3 cellular contexts compared by ENCODE assay signal in the genomic region with DNA sequence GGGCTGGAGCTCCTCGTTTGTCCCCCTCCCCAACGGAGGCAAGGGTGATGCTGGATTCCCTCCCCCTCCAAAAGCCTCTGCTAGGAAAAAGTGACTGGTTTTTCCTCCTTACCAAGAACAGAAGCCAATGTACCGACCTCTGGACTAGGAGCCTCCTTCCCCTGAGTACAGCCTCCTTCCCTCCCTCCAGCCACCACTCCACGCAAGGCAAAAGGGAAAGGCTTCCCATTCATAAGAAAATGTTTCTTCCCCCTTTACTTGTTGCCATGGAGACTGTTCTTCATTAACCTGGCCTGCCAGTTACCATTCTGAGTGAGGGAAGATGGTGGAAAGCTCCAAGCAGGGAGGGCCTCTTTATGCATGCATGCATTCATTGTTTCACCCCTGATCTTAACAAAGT.
TF ChIP-seq lines count a peak whose summit lies in the region.

No MANE protein-coding gene starts in this region.

TF ChIP-seq in GM23338, 12 proteins besides CTCF, POLR2A, EP300 and RAD21 (continues in another document):
- TF ChIP-seq, protein P1, sequence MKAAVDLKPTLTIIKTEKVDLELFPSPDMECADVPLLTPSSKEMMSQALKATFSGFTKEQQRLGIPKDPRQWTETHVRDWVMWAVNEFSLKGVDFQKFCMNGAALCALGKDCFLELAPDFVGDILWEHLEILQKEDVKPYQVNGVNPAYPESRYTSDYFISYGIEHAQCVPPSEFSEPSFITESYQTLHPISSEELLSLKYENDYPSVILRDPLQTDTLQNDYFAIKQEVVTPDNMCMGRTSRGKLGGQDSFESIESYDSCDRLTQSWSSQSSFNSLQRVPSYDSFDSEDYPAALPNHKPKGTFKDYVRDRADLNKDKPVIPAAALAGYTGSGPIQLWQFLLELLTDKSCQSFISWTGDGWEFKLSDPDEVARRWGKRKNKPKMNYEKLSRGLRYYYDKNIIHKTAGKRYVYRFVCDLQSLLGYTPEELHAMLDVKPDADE (IDR thresholded peaks at IDR 0.05) = no peak
- TF ChIP-seq, protein P2, sequence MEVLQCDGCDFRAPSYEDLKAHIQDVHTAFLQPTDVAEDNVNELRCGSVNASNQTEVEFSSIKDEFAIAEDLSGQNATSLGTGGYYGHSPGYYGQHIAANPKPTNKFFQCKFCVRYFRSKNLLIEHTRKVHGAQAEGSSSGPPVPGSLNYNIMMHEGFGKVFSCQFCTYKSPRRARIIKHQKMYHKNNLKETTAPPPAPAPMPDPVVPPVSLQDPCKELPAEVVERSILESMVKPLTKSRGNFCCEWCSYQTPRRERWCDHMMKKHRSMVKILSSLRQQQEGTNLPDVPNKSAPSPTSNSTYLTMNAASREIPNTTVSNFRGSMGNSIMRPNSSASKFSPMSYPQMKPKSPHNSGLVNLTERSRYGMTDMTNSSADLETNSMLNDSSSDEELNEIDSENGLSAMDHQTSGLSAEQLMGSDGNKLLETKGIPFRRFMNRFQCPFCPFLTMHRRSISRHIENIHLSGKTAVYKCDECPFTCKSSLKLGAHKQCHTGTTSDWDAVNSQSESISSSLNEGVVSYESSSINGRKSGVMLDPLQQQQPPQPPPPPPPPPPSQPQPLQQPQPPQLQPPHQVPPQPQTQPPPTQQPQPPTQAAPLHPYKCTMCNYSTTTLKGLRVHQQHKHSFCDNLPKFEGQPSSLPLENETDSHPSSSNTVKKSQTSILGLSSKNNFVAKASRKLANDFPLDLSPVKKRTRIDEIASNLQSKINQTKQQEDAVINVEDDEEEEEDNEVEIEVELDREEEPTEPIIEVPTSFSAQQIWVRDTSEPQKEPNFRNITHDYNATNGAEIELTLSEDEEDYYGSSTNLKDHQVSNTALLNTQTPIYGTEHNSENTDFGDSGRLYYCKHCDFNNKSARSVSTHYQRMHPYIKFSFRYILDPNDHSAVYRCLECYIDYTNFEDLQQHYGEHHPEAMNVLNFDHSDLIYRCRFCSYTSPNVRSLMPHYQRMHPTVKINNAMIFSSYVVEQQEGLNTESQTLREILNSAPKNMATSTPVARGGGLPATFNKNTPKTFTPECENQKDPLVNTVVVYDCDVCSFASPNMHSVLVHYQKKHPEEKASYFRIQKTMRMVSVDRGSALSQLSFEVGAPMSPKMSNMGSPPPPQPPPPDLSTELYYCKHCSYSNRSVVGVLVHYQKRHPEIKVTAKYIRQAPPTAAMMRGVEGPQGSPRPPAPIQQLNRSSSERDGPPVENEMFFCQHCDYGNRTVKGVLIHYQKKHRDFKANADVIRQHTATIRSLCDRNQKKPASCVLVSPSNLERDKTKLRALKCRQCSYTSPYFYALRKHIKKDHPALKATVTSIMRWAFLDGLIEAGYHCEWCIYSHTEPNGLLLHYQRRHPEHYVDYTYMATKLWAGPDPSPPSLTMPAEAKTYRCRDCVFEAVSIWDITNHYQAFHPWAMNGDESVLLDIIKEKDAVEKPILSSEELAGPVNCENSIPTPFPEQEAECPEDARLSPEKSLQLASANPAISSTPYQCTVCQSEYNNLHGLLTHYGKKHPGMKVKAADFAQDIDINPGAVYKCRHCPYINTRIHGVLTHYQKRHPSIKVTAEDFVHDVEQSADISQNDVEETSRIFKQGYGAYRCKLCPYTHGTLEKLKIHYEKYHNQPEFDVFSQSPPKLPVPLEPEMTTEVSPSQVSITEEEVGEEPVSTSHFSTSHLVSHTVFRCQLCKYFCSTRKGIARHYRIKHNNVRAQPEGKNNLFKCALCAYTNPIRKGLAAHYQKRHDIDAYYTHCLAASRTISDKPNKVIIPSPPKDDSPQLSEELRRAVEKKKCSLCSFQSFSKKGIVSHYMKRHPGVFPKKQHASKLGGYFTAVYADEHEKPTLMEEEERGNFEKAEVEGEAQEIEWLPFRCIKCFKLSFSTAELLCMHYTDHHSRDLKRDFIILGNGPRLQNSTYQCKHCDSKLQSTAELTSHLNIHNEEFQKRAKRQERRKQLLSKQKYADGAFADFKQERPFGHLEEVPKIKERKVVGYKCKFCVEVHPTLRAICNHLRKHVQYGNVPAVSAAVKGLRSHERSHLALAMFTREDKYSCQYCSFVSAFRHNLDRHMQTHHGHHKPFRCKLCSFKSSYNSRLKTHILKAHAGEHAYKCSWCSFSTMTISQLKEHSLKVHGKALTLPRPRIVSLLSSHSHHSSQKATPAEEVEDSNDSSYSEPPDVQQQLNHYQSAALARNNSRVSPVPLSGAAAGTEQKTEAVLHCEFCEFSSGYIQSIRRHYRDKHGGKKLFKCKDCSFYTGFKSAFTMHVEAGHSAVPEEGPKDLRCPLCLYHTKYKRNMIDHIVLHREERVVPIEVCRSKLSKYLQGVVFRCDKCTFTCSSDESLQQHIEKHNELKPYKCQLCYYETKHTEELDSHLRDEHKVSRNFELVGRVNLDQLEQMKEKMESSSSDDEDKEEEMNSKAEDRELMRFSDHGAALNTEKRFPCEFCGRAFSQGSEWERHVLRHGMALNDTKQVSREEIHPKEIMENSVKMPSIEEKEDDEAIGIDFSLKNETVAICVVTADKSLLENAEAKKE (CRISPR knock-in tag; IDR thresholded peaks at IDR 0.05) = no peak
- no peak for TF ChIP-seq EZH2phosphoT487 (IDR thresholded peaks at IDR 0.05; ENCODE audit: unreplicated experiment)

TF ChIP-seq in H1, 55 proteins besides CTCF, POLR2A, EP300 and RAD21:
- peak; percentile 38 for TF ChIP-seq ASH2L (IDR thresholded peaks at IDR 0.05; ENCODE audit: low read length)
- TF ChIP-seq FOSL1 (IDR thresholded peaks at IDR 0.05; ENCODE audit: insufficient read depth, low read depth, low read length) = no peak
- peak; percentile 32; the same call in 1 of the 2 replicates for TF ChIP-seq YY1 (IDR thresholded peaks at IDR 0.05; ENCODE audit: low read depth, low read length)
- TF ChIP-seq CEBPB (IDR thresholded peaks at IDR 0.05; ENCODE audit: low read depth, low read length) = 0 out of 2 replicates have a peak, but pooled peaks have one; percentile 42

TF ChIP-seq in GM12891, 5 proteins besides CTCF, POLR2A, EP300 and RAD21:
- no peak for TF ChIP-seq PAX5 (IDR thresholded peaks at IDR 0.05; ENCODE audit: insufficient read depth, low read length, severe bottlenecking)
- TF ChIP-seq SPI1 (IDR thresholded peaks at IDR 0.05; ENCODE audit: low read depth, low read length) = no peak
- no peak for TF ChIP-seq POU2F2 (IDR thresholded peaks at IDR 0.05; ENCODE audit: low read depth, low read length)
- TF ChIP-seq POLR2AphosphoS5 (IDR thresholded peaks at IDR 0.05; ENCODE audit: low read depth, low read length) = no peak
- TF ChIP-seq TAF1 (IDR thresholded peaks at IDR 0.05; ENCODE audit: low read depth, low read length) = no peak
